21 cellular contexts compared by ENCODE assay signal in the genomic region with DNA sequence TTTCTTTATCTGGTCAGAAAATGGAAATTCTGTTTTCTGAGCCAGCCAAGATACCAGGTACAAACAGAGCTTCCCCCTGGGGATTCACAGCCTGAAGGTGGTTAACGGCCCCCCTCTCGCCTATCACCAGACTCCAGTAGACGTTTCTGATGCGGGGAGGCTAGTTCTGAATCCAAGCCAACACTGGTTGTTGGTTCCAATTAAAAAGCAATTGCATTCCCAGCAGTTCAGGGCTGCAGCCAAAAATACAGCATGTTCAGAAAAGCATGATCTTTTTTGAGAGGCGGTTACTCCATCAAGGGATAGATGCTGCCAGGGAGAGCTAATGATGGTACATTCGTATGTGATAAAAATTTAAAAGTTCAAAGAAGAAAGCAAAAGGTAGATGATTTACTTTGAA.
DNase-seq lines count a peak whose midpoint lies in the region; ATAC-seq and TF ChIP-seq lines count a peak whose summit lies in the region.
"Had no signal": no experiment of that assay in that cellular context is flagged by ENCODE, and none has a peak within 500 bp of the region (broad histone marks: within the 10 kb centered on the region; RNA-seq: fewer than 3 reads in every experiment).

No MANE protein-coding gene starts in this region.

- no peaks in the 10 kb centered on the region for H3K36me3 ChIP-seq in left lung
- no peaks in the 10 kb centered on the region for H3K36me3 ChIP-seq in thoracic aorta
- H3K36me3 ChIP-seq: adrenal gland, BLaER1, lower lobe of right lung, spleen had no signal

- H3K27me3 ChIP-seq in left lung = no peaks in the 10 kb centered on the region
- H3K27me3 ChIP-seq in thoracic aorta (replicated peaks; ENCODE audit: insufficient read depth) = no peaks in the 10 kb centered on the region
- H3K27me3 ChIP-seq: adrenal gland, BLaER1, spleen had no signal

- intact Hi-C loops in left lung (cut with DNase I) = no loop called here

- H3K27ac ChIP-seq in left lung (peak overlapping the region in 1 of 2 donors; percentile 48), thoracic aorta (peak overlapping the region in 1 of 2 donors; percentile 37)
- H3K27ac ChIP-seq: adrenal gland, BLaER1, GM23248, lower lobe of right lung had no signal

- DNase-seq in NCI-H1105 (lab: John Stamatoyannopoulos, UW) (peak; percentile 11), cerebellum (ENCODE audit: low spot score) (peak; percentile 49), left lung (no peak), thoracic aorta (ENCODE audit: low spot score) (no peak), NCI-H2107 treated with DMSO at 0.1 percent for 48 hours (lab: John Stamatoyannopoulos, UW; ENCODE audit: unreplicated experiment) (no peak), DMS79 treated with DMSO at 0.1 percent for 48 hours (lab: John Stamatoyannopoulos, UW) (no peak)
- DNase-seq: activated CD4-positive, alpha-beta memory T cell treated with anti-CD3 and anti-CD28 coated beads, Interleukin-2, amount 10 ng/mL, durations not matched to agents 7 days and 5 days; dermis blood vessel endothelial cell; DMS53; IMR-90; lower lobe of right lung; NCI-H1048; NCI-H345; OCI-M1; spleen; stimulated activated naive CD4-positive, alpha-beta T cell had no signal

- ATAC-seq in left lung (peak; percentile 33), thoracic aorta (ENCODE audit: insufficient number of reproducible peaks, low FRiP score, low read depth) (no peak), GM19467 (IDR thresholded peaks at IDR 0.05; ENCODE audit: unreplicated experiment) (no peak), HG03280 (IDR thresholded peaks at IDR 0.05; ENCODE audit: unreplicated experiment) (no peak)

- TF ChIP-seq CTCF in left lung (IDR thresholded peaks at IDR 0.05) (no peak), thoracic aorta (IDR thresholded peaks at IDR 0.05) (no peak)

- no peak overlapping the region for H3K4me3 ChIP-seq in left lung
- peak overlapping the region; percentile 39 for H3K4me3 ChIP-seq in thoracic aorta
- H3K4me3 ChIP-seq: adrenal gland, BLaER1, GM23248, lower lobe of right lung, spleen had no signal

- no peaks in the 10 kb centered on the region for H3K4me1 ChIP-seq in left lung
- H3K4me1 ChIP-seq in thoracic aorta (ENCODE audit: control insufficient read depth in 1 of 2, low read depth in 2 of 2) = peaks cover 38 to 62% of the 10 kb centered on the region in 2 donors

- no peaks in the 10 kb centered on the region for H3K9me3 ChIP-seq in left lung
- peaks cover 3% of the 10 kb centered on the region for H3K9me3 ChIP-seq in thoracic aorta
- H3K9me3 ChIP-seq: adrenal gland, BLaER1 had no signal

Comparison
In these comparisons a context has a peak if more than half of its experiments do, and no peak if none do; other contexts are left out.
1. DNase-seq: peak in NCI-H1105 (single experiment) and cerebellum (single experiment); none in left lung (0 of 2), thoracic aorta (single experiment), NCI-H2107 treated with DMSO at 0.1 percent for 48 hours (single experiment) and DMS79 treated with DMSO at 0.1 percent for 48 hours (single experiment).